In the genomic region with DNA sequence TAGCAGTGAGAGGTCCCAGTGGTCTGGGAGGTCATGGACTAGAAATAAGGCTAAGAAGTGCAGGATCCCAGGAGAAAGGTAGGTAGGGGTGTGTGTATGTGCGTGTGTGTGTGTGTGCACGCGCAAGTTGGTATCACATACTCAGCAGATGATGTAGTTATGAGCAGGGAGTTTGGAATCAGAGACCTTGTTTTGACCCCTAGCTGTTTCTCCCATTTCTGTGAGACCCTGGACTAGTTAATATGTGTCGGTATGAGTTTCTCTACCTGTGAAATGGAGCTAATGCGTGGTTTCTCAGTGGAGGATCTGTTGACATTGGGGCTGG, we compare ENCODE assay signal across 9 cellular contexts. TPM values are rescaled to one million over a fixed set of nuclear protein-coding genes. Genes with fewer than 3 reads are reported as not detected.
DNase-seq lines count a peak whose midpoint lies in the region; TF ChIP-seq lines count a peak whose summit lies in the region.
"Had no signal": no experiment of that assay in that cellular context is flagged by ENCODE, and none has a peak within 500 bp of the region (broad histone marks: within the 10 kb centered on the region; RNA-seq: fewer than 3 reads in every experiment).

No MANE protein-coding gene starts in this region.

- no peak for TF ChIP-seq CTCF in testis (IDR thresholded peaks at IDR 0.05)

- no peaks in the 10 kb centered on the region for H3K27me3 ChIP-seq in esophagus (ENCODE audit: control insufficient read depth in 1 of 2, insufficient read depth in 2 of 2, low read length in 2 of 2)
- H3K27me3 ChIP-seq in testis = no peaks in the 10 kb centered on the region

- no peaks in the 10 kb centered on the region for H3K9me3 ChIP-seq in esophagus (ENCODE audit: control insufficient read depth in 2 of 2, insufficient read depth in 1 of 2, low read depth in 1 of 2, low read length in 1 of 2)
- H3K9me3 ChIP-seq in testis = no peaks in the 10 kb centered on the region

- 58 to 71% methylated on average over 5 of the region's 5 CpGs for WGBS in esophagus, 2 donors
- 34 to 41% methylated on average over 4 to 5 of the region's 5 CpGs for WGBS in testis, 2 donors

- H3K36me3 ChIP-seq in esophagus (ENCODE audit: control insufficient read depth in 2 of 2, insufficient read depth in 2 of 2, low read length in 1 of 2) = no peaks in the 10 kb centered on the region
- no peaks in the 10 kb centered on the region for H3K36me3 ChIP-seq in testis (ENCODE audit: low read depth, missing control alignments)

- no peak for TF ChIP-seq POLR2A in testis (IDR thresholded peaks at IDR 0.05)

- H3K4me1 ChIP-seq in esophagus (ENCODE audit: control insufficient read depth in 2 of 2, insufficient read depth in 2 of 2, low read length in 1 of 2) (peaks cover 0 to 2% of the 10 kb centered on the region in 2 donors), testis (no peaks in the 10 kb centered on the region)

- H3K27ac ChIP-seq in esophagus (ENCODE audit: low read depth in 2 of 2, low read length in 1 of 2) (peak overlapping the region; percentile 71 to 86), testis (peak overlapping the region; percentile 83 to 93)

- intact Hi-C loops in testis (cut with DNase I; ENCODE audit: low total_unique reads) = no loop called here

- DNase-seq in NCI-H226 (peak; percentile 71), mucosa of gallbladder (ENCODE audit: low spot score) (peak; percentile 23), testis (no peak), NCI-H187 treated with DMSO at 0.1 percent for 48 hours (lab: John Stamatoyannopoulos, UW) (no peak), DMS 273 treated with DMSO at 0.1 percent for 48 hours (lab: John Stamatoyannopoulos, UW) (no peak), middle frontal gyrus (ENCODE audit: extremely low spot score, low spot score) (no peak), DMS53 (lab: John Stamatoyannopoulos, UW) (no peak)
- DNase-seq: NCI-H748 treated with DMSO at 0.1 percent for 48 hours had no signal

- H3K4me3 ChIP-seq in esophagus (ENCODE audit: low read depth in 1 of 2, low read length in 2 of 2) (peak overlapping the region in 1 of 2 donors; percentile 52), testis (peak overlapping the region in 1 of 2 donors; percentile 64)

RNA-seq across cellular contexts. Expression of a gene that starts 1.3 kb away (rescaled TPM):
- polyA plus RNA-seq in esophagus (10 to 100 TPM; 36.5 to 99.3 TPM), testis (ENCODE audit: insufficient read depth, low read depth, low replicate concordance) (273 TPM)
- total RNA-seq in mucosa of gallbladder (614 TPM), testis (100 to 1,000 TPM in 1 of 2 donors, 10 to 100 TPM in 1; 53.6 to 113 TPM)

RNA-seq across cellular contexts. Expression of a gene that starts 31.3 kb away (rescaled TPM):
- polyA plus RNA-seq in esophagus = 10 to 100 TPM; 10.3 to 28.1 TPM
- 71.9 TPM for total RNA-seq in mucosa of gallbladder
- 10 to 100 TPM; 13.3 to 19.8 TPM for total RNA-seq in testis
- polyA plus RNA-seq in testis (ENCODE audit: insufficient read depth, low read depth, low replicate concordance) = 43.6 TPM

RNA-seq across cellular contexts. Expression of a gene that starts 50.9 kb away (rescaled TPM):
- polyA plus RNA-seq in esophagus (under 1 TPM; 0.35 to 0.39 TPM), testis (ENCODE audit: insufficient read depth, low read depth, low replicate concordance) (4.2 TPM)
- total RNA-seq in mucosa of gallbladder (1.9 TPM), testis (1 to 10 TPM; 1.4 to 3.4 TPM)

RNA-seq across cellular contexts. Expression of a gene that starts 58.8 kb away (rescaled TPM):
- 10 to 100 TPM in 1 of 2 donors, 1 to 10 TPM in 1; 4.4 to 11.4 TPM for polyA plus RNA-seq in esophagus
- total RNA-seq in mucosa of gallbladder = 10.3 TPM
- 10 to 100 TPM; 15.5 to 19.8 TPM for total RNA-seq in testis
- 14.4 TPM for polyA plus RNA-seq in testis (ENCODE audit: insufficient read depth, low read depth, low replicate concordance)

Comparison
In these comparisons a context has a peak if more than half of its experiments do, and no peak if none do; other contexts are left out.
1. DNase-seq: peak in NCI-H226 (single experiment) and mucosa of gallbladder (single experiment); none in testis (single experiment), NCI-H187 treated with DMSO at 0.1 percent for 48 hours (single experiment), DMS 273 treated with DMSO at 0.1 percent for 48 hours (single experiment), middle frontal gyrus (single experiment) and DMS53 (single experiment).